Comparison of ENCODE assay signal across 8 cellular contexts in genomic region chr22:19177164-19178064, GRCh38. TPM values are rescaled to one million over a fixed set of nuclear protein-coding genes. Genes with fewer than 3 reads are reported as not detected.
DNase-seq lines count a peak whose midpoint lies in the region; ATAC-seq lines count a peak whose summit lies in the region.

No MANE protein-coding gene starts in this region.

- peaks cover 3% of the 10 kb centered on the region for H3K36me3 ChIP-seq in thymus (ENCODE audit: control insufficient read depth, insufficient read depth)

- H3K4me1 Mint-ChIP-seq in activated CD4-positive, alpha-beta T cell treated with anti-CD3 and anti-CD28 coated beads, Interleukin-2, amount 10 ng/mL, durations not matched to agents 7 days and 5 days, result peaks cover 40% of the 10 kb centered on the region
- H3K4me1 Mint-ChIP-seq in activated naive CD8-positive, alpha-beta T cell treated with anti-CD3 and anti-CD28 coated beads, Interleukin-2, amount 50 U/mL, for 24 hours, result peaks cover 45% of the 10 kb centered on the region

- no peak for DNase-seq in activated CD4-positive, alpha-beta T cell treated with anti-CD3 and anti-CD28 coated beads, Interleukin-2, amount 10 ng/mL, durations not matched to agents 7 days and 5 days
- no peak for DNase-seq in activated CD4-positive, alpha-beta T cell treated with anti-CD3 and anti-CD28 coated beads for 1 hour
- no peak for DNase-seq in activated naive CD8-positive, alpha-beta T cell treated with anti-CD3 and anti-CD28 coated beads, Interleukin-2, amount 50 U/mL, for 24 hours
- DNase-seq in left lobe of liver (ENCODE audit: low spot score), result peak; percentile 74
- DNase-seq in GM03348 (ENCODE audit: low spot score), result no peak
- DNase-seq in CD1c-positive myeloid dendritic cell (ENCODE audit: extremely low spot score), result no peak

- 56% methylated on average over 55 of the region's 55 CpGs for WGBS in thymus

- H3K9me3 Mint-ChIP-seq in activated CD4-positive, alpha-beta T cell treated with anti-CD3 and anti-CD28 coated beads, Interleukin-2, amount 10 ng/mL, durations not matched to agents 7 days and 5 days, result no peaks in the 10 kb centered on the region
- no peaks in the 10 kb centered on the region for H3K9me3 Mint-ChIP-seq in activated naive CD8-positive, alpha-beta T cell treated with anti-CD3 and anti-CD28 coated beads, Interleukin-2, amount 50 U/mL, for 24 hours

- H3K4me3 Mint-ChIP-seq in activated CD4-positive, alpha-beta T cell treated with anti-CD3 and anti-CD28 coated beads, Interleukin-2, amount 10 ng/mL, durations not matched to agents 7 days and 5 days, result peak overlapping the region; percentile 58
- peak overlapping the region; percentile 71 for H3K4me3 Mint-ChIP-seq in activated naive CD8-positive, alpha-beta T cell treated with anti-CD3 and anti-CD28 coated beads, Interleukin-2, amount 50 U/mL, for 24 hours

- H3K27ac Mint-ChIP-seq in activated CD4-positive, alpha-beta T cell treated with anti-CD3 and anti-CD28 coated beads, Interleukin-2, amount 10 ng/mL, durations not matched to agents 7 days and 5 days, result peak overlapping the region; percentile 25
- no peak overlapping the region for H3K27ac Mint-ChIP-seq in activated naive CD8-positive, alpha-beta T cell treated with anti-CD3 and anti-CD28 coated beads, Interleukin-2, amount 50 U/mL, for 24 hours

- POLR2A ChIA-PET in activated CD4-positive, alpha-beta T cell treated with anti-CD3 and anti-CD28 coated beads, Interleukin-2, amount 10 ng/mL, durations not matched to agents 7 days and 5 days (lab: Charles Lee), result no interaction called here

- H3K27me3 Mint-ChIP-seq in activated CD4-positive, alpha-beta T cell treated with anti-CD3 and anti-CD28 coated beads, Interleukin-2, amount 10 ng/mL, durations not matched to agents 7 days and 5 days, result no peaks in the 10 kb centered on the region
- H3K27me3 Mint-ChIP-seq in activated naive CD8-positive, alpha-beta T cell treated with anti-CD3 and anti-CD28 coated beads, Interleukin-2, amount 50 U/mL, for 24 hours, result no peaks in the 10 kb centered on the region

- peak overlapping the region; percentile 87 for H3K4me3 ChIP-seq in thymus (ENCODE audit: low read length)

- ATAC-seq in activated naive CD8-positive, alpha-beta T cell treated with anti-CD3 and anti-CD28 coated beads, Interleukin-2, amount 50 U/mL, for 24 hours, result no peak
- peak; percentile 31 for ATAC-seq in left lobe of liver
- ATAC-seq in HG03442 (IDR thresholded peaks at IDR 0.05; ENCODE audit: unreplicated experiment), result no peak

- H3K9me3 ChIP-seq in thymus (ENCODE audit: control insufficient read depth), result no peaks in the 10 kb centered on the region

- H3K36me3 Mint-ChIP-seq in activated CD4-positive, alpha-beta T cell treated with anti-CD3 and anti-CD28 coated beads, Interleukin-2, amount 10 ng/mL, durations not matched to agents 7 days and 5 days (ENCODE audit: low read depth), result no peaks in the 10 kb centered on the region
- peaks cover 6% of the 10 kb centered on the region for H3K36me3 Mint-ChIP-seq in activated naive CD8-positive, alpha-beta T cell treated with anti-CD3 and anti-CD28 coated beads, Interleukin-2, amount 50 U/mL, for 24 hours (ENCODE audit: low read depth)

- CTCF ChIA-PET in activated CD4-positive, alpha-beta T cell treated with anti-CD3 and anti-CD28 coated beads, Interleukin-2, amount 10 ng/mL, durations not matched to agents 7 days and 5 days (lab: Charles Lee), result interaction anchor here (1.1 kb wide), 1 partner anchor 30 kb away, joined by 4 read pairs; no protein-coding TSS in a partner anchor

- H3K27ac ChIP-seq in thymus (ENCODE audit: low read depth), result no peak overlapping the region

- H3K4me1 ChIP-seq in thymus (ENCODE audit: control insufficient read depth, insufficient read depth, low read length), result peaks cover 10% of the 10 kb centered on the region

- H3K27me3 ChIP-seq in thymus (ENCODE audit: control insufficient read depth, insufficient read depth), result no peaks in the 10 kb centered on the region

RNA-seq across cellular contexts. Expression of gene SLC25A1, which starts 1.1 kb away (rescaled TPM):
- total RNA-seq in activated CD4-positive, alpha-beta T cell treated with anti-CD3 and anti-CD28 coated beads, Interleukin-2, amount 10 ng/mL, durations not matched to agents 7 days and 5 days, result 10 to 100 TPM; 40.4 to 49.2 TPM
- total RNA-seq in left lobe of liver, result 152 TPM
- 15.3 TPM for polyA plus RNA-seq in thymus

RNA-seq across cellular contexts. Expression of gene GSC2, which starts 27.3 kb away (rescaled TPM):
- not detected for total RNA-seq in activated CD4-positive, alpha-beta T cell treated with anti-CD3 and anti-CD28 coated beads, Interleukin-2, amount 10 ng/mL, durations not matched to agents 7 days and 5 days
- total RNA-seq in left lobe of liver, result not detected
- not detected for polyA plus RNA-seq in thymus

RNA-seq across cellular contexts. Expression of gene ESS2, which starts 33.0 kb away (rescaled TPM):
- 10 to 100 TPM; 17.9 to 18.5 TPM for total RNA-seq in activated CD4-positive, alpha-beta T cell treated with anti-CD3 and anti-CD28 coated beads, Interleukin-2, amount 10 ng/mL, durations not matched to agents 7 days and 5 days
- total RNA-seq in left lobe of liver, result 5.2 TPM
- polyA plus RNA-seq in thymus, result 20.1 TPM

RNA-seq across cellular contexts. Expression of gene TSSK2, which starts 46.3 kb away (rescaled TPM):
- total RNA-seq in activated CD4-positive, alpha-beta T cell treated with anti-CD3 and anti-CD28 coated beads, Interleukin-2, amount 10 ng/mL, durations not matched to agents 7 days and 5 days, result not detected
- total RNA-seq in left lobe of liver, result not detected
- polyA plus RNA-seq in thymus, result 0.09 TPM

RNA-seq across cellular contexts. Expression of gene DGCR2, which starts 55.2 kb away (rescaled TPM):
- total RNA-seq in activated CD4-positive, alpha-beta T cell treated with anti-CD3 and anti-CD28 coated beads, Interleukin-2, amount 10 ng/mL, durations not matched to agents 7 days and 5 days, result 10 to 100 TPM; 38.7 to 39.0 TPM
- 30.5 TPM for total RNA-seq in left lobe of liver
- polyA plus RNA-seq in thymus, result 24.1 TPM
